Comparison of ENCODE assay signal across 8 cellular contexts in genomic region chr1:120944691-120945090, GRCh38. TPM values are rescaled to one million over a fixed set of nuclear protein-coding genes. Genes with fewer than 3 reads are reported as not detected.
"Had no signal": no experiment of that assay in that cellular context is flagged by ENCODE, and none has a peak within 500 bp of the region (broad histone marks: within the 10 kb centered on the region; RNA-seq: fewer than 3 reads in every experiment).

No MANE protein-coding gene starts in this region.

RNA-seq across cellular contexts. Expression of gene PPIAL4A, which starts 55.1 kb away (rescaled TPM):
- total RNA-seq: M059J, NCI-H460, OCI-LY7, PC-9, Right ventricle myocardium inferior, RPMI7951, SJCRH30, SK-MEL-5 had no signal
